ENCODE assay signal across 8 cellular contexts in genomic region chr11:65857500-65858353, GRCh38. TPM values are rescaled to one million over a fixed set of nuclear protein-coding genes. Genes with fewer than 3 reads are reported as not detected.
DNase-seq lines count a peak whose midpoint lies in the region; ATAC-seq and TF ChIP-seq lines count a peak whose summit lies in the region.

TSS of gene CFL1 (minus strand) at chr11:65858180. CDS start at chr11:65858099, 81 bp downstream.

- H3K27me3 ChIP-seq in Panc1 (ENCODE audit: control insufficient read depth, insufficient read depth, low read length) = no peaks in the 10 kb centered on the region
- H3K27me3 ChIP-seq in muscle layer of colon (ENCODE audit: control insufficient read depth in 1 of 2, insufficient read depth in 2 of 2, low read length in 2 of 2) = no peaks in the 10 kb centered on the region

- POLR2A ChIA-PET in Panc1 (lab: Charles Lee) = interaction anchor here (0.6 kb wide), 1 partner anchor 19 kb away, joined by 3 read pairs; no protein-coding TSS in a partner anchor

- H3K9me3 Mint-ChIP-seq in IgD-negative memory B cell = no peaks in the 10 kb centered on the region
- no peaks in the 10 kb centered on the region for H3K9me3 Mint-ChIP-seq in activated T-cell treated with anti-CD3 and anti-CD28 coated beads, Interleukin-2, amount 50 U/mL, for 24 hours

- DNase-seq in DMS 273 (lab: John Stamatoyannopoulos, UW; ENCODE audit: unreplicated experiment) = peak; percentile 98
- DNase-seq in Panc1 (ENCODE audit: low read depth, low spot score) = no peak
- DNase-seq in activated T-cell treated with anti-CD3 and anti-CD28 coated beads, Interleukin-2, amount 50 U/mL, for 24 hours = peak; percentile 97
- peak; percentile 98 to 99 for DNase-seq in erythroblast (lab: John Stamatoyannopoulos, UW)
- peak; percentile 93 for DNase-seq in stimulated activated CD8-positive, alpha-beta memory T cell treated with anti-CD3 and anti-CD28 coated beads, Interleukin-7, amount 100 ng/mL, for 1 hour (ENCODE audit: low read depth in 2 of 2)

- no TSS peak for BruUV-seq in Panc1 (replicated peaks; lab: Mats Ljungman, UMichigan)

- in situ Hi-C loops in Panc1 (cut with HindIII; ENCODE audit: low pct_unique_long_range_greater_than_20kb, low sequenced_read_pairs) = no loop called here

- no peak for TF ChIP-seq CTCF in Panc1 (IDR thresholded peaks at IDR 0.05)

- peak within 1 kb of the TSS; percentile 96 to 98 (median 97) for H3K27ac Mint-ChIP-seq in IgD-negative memory B cell
- H3K27ac Mint-ChIP-seq in activated T-cell treated with anti-CD3 and anti-CD28 coated beads, Interleukin-2, amount 50 U/mL, for 24 hours = peak within 1 kb of the TSS; percentile 98

- H3K36me3 ChIP-seq in Panc1 (ENCODE audit: control insufficient read depth, insufficient read depth, low read length) (peaks cover 31% of the 10 kb centered on the region), muscle layer of colon (ENCODE audit: insufficient read depth, low read length) (peaks cover 47% of the 10 kb centered on the region)

- peak within 1 kb of the TSS; percentile 96 to 98 (median 97) for H3K4me3 Mint-ChIP-seq in IgD-negative memory B cell
- peak within 1 kb of the TSS; percentile 98 for H3K4me3 Mint-ChIP-seq in activated T-cell treated with anti-CD3 and anti-CD28 coated beads, Interleukin-2, amount 50 U/mL, for 24 hours

- H3K36me3 Mint-ChIP-seq in IgD-negative memory B cell = peaks cover 6% of the 10 kb centered on the region
- H3K36me3 Mint-ChIP-seq in activated T-cell treated with anti-CD3 and anti-CD28 coated beads, Interleukin-2, amount 50 U/mL, for 24 hours (ENCODE audit: low read depth) = peaks cover 82% of the 10 kb centered on the region

- no peaks in the 10 kb centered on the region for H3K9me3 ChIP-seq in Panc1 (ENCODE audit: control insufficient read depth, insufficient read depth, low read depth, low read length)
- no peaks in the 10 kb centered on the region for H3K9me3 ChIP-seq in muscle layer of colon (ENCODE audit: low read length)

- TF ChIP-seq POLR2A in erythroblast (IDR thresholded peaks at IDR 0.05; ENCODE audit: low read length) = peak; percentile 96

- CTCF ChIA-PET in Panc1 (lab: Charles Lee) = interaction anchor here (3.3 kb wide), 1 partner anchor 27 kb away, joined by 14 read pairs; no protein-coding TSS in a partner anchor

- H3K27me3 Mint-ChIP-seq in IgD-negative memory B cell = no peaks in the 10 kb centered on the region
- no peaks in the 10 kb centered on the region for H3K27me3 Mint-ChIP-seq in activated T-cell treated with anti-CD3 and anti-CD28 coated beads, Interleukin-2, amount 50 U/mL, for 24 hours

- H3K4me1 ChIP-seq in Panc1 (ENCODE audit: control insufficient read depth, insufficient read depth, low read length) (peaks cover 54% of the 10 kb centered on the region), muscle layer of colon (ENCODE audit: insufficient read depth, low read length) (peaks cover 42% of the 10 kb centered on the region)

- H3K4me3 ChIP-seq in Panc1 (ENCODE audit: low read depth in 2 of 2, low read length in 2 of 2) (peak within 1 kb of the TSS; percentile 94 to 99), muscle layer of colon (ENCODE audit: low read depth in 1 of 2, low read length in 2 of 2) (peak within 1 kb of the TSS; percentile 68 to 89)

- intact Hi-C loops in Panc1 (cut with micrococcal nuclease; ENCODE audit: unreplicated experiment) = loop anchor here (10.0 kb wide), 1 partner anchor 303 kb away; the partner anchor contains the start of gene LTBP3

- peak within 1 kb of the TSS; percentile 98 for H3K27ac ChIP-seq in Panc1 (ENCODE audit: low read length)
- H3K27ac ChIP-seq in muscle layer of colon (ENCODE audit: low read depth, low read length) = peak within 1 kb of the TSS; percentile 99

- H3K4me1 Mint-ChIP-seq in IgD-negative memory B cell = peaks cover 30 to 45% (median 35%) of the 10 kb centered on the region in 3 donors
- H3K4me1 Mint-ChIP-seq in activated T-cell treated with anti-CD3 and anti-CD28 coated beads, Interleukin-2, amount 50 U/mL, for 24 hours (ENCODE audit: low read depth) = peaks cover 63% of the 10 kb centered on the region

- ATAC-seq in GM21528 (IDR thresholded peaks at IDR 0.05; ENCODE audit: low FRiP score, unreplicated experiment) = peak; percentile 46
- ATAC-seq in Panc1 = peak; percentile 73

- H3K9ac ChIP-seq in muscle layer of colon (ENCODE audit: low read length) = peak within 1 kb of the TSS; percentile 79

RNA-seq across cellular contexts. Expression of gene CFL1, which starts in this region (rescaled TPM):
- polyA plus RNA-seq in IgD-negative memory B cell = 2,244 TPM
- 1,911 TPM for total RNA-seq in Panc1 (2021; ENCODE audit: unreplicated experiment)
- 2,777 TPM for polyA plus RNA-seq in Panc1 (2012; ENCODE audit: insufficient read length)
